18 cellular contexts compared by ENCODE assay signal in genomic region chr10:124878457-124878739, GRCh38.
"Had no signal": no experiment of that assay in that cellular context is flagged by ENCODE, and none has a peak within 500 bp of the region (broad histone marks: within the 10 kb centered on the region; RNA-seq: fewer than 3 reads in every experiment).

No MANE protein-coding gene starts in this region.

- H3K27me3 ChIP-seq: left lung, tibial artery, uterus had no signal

- H3K4me1 Mint-ChIP-seq: activated CD4-positive, alpha-beta T cell treated with anti-CD3 and anti-CD28 coated beads for 36 hours; activated naive CD8-positive, alpha-beta T cell treated with anti-CD3 and anti-CD28 coated beads, Interleukin-2, amount 10 ng/mL, durations not matched to agents 7 days and 5 days; activated T-helper 17 cell treated with anti-CD3 and anti-CD28 coated beads, Interleukin-2, amount 50 U/mL, for 72 hours had no signal

- H3K4me3 ChIP-seq: left lung, tibial artery, uterus had no signal

- DNase-seq: activated CD4-positive, alpha-beta memory T cell treated with anti-CD3 and anti-CD28 coated beads for 36 hours; activated CD4-positive, alpha-beta T cell treated with anti-CD3 and anti-CD28 coated beads for 36 hours; activated naive CD4-positive, alpha-beta T cell treated with Interleukin-2 at 50 U/mL for 16 hours; activated naive CD8-positive, alpha-beta T cell treated with anti-CD3 and anti-CD28 coated beads, Interleukin-2, amount 10 ng/mL, durations not matched to agents 7 days and 5 days; activated T-cell treated with anti-CD3 and anti-CD28 coated beads for 4 hours; amygdala; effector memory CD8-positive, alpha-beta T cell; left lung; mesenchymal stem cell; nucleus accumbens; retina; stimulated activated CD4-positive, alpha-beta T cell treated with anti-CD3 and anti-CD28 coated beads, Interleukin-2, amount 100 ng/mL, for 24 hours; stimulated activated naive CD4-positive, alpha-beta T cell treated with Interleukin-2 at 50 U/mL for 16 hours; T-helper 2 cell; tibial artery; uterus had no signal

- H3K9me3 ChIP-seq: uterus had no signal

- H3K9me3 Mint-ChIP-seq: activated naive CD8-positive, alpha-beta T cell treated with anti-CD3 and anti-CD28 coated beads, Interleukin-2, amount 10 ng/mL, durations not matched to agents 7 days and 5 days; effector memory CD8-positive, alpha-beta T cell; natural killer cell treated with Interleukin-12 subunit alpha and Interleukin-12 subunit beta and Interleukin-15 and Interleukin-18, amount 100 ng/mL, for 72 hours had no signal

- ATAC-seq: activated CD4-positive, alpha-beta T cell treated with anti-CD3 and anti-CD28 coated beads for 36 hours; activated T-helper 17 cell treated with anti-CD3 and anti-CD28 coated beads, Interleukin-2, amount 50 U/mL, for 72 hours; effector memory CD8-positive, alpha-beta T cell; left lung; natural killer cell treated with Interleukin-12 subunit alpha and Interleukin-12 subunit beta and Interleukin-15 and Interleukin-18, amount 100 ng/mL, for 72 hours had no signal

- H3K4me3 Mint-ChIP-seq: activated CD4-positive, alpha-beta memory T cell treated with anti-CD3 and anti-CD28 coated beads for 36 hours; activated CD4-positive, alpha-beta T cell treated with anti-CD3 and anti-CD28 coated beads for 36 hours; activated naive CD8-positive, alpha-beta T cell treated with anti-CD3 and anti-CD28 coated beads, Interleukin-2, amount 10 ng/mL, durations not matched to agents 7 days and 5 days; activated T-helper 17 cell treated with anti-CD3 and anti-CD28 coated beads, Interleukin-2, amount 50 U/mL, for 72 hours; effector memory CD8-positive, alpha-beta T cell; natural killer cell treated with Interleukin-12 subunit alpha and Interleukin-12 subunit beta and Interleukin-15 and Interleukin-18, amount 100 ng/mL, for 72 hours had no signal

- H3K4me1 ChIP-seq: left lung, tibial artery, uterus had no signal

- H3K27ac Mint-ChIP-seq: activated CD4-positive, alpha-beta memory T cell treated with anti-CD3 and anti-CD28 coated beads for 36 hours; activated CD4-positive, alpha-beta T cell treated with anti-CD3 and anti-CD28 coated beads for 36 hours; activated naive CD8-positive, alpha-beta T cell treated with anti-CD3 and anti-CD28 coated beads, Interleukin-2, amount 10 ng/mL, durations not matched to agents 7 days and 5 days; activated T-helper 17 cell treated with anti-CD3 and anti-CD28 coated beads, Interleukin-2, amount 50 U/mL, for 72 hours; effector memory CD8-positive, alpha-beta T cell; natural killer cell treated with Interleukin-12 subunit alpha and Interleukin-12 subunit beta and Interleukin-15 and Interleukin-18, amount 100 ng/mL, for 72 hours had no signal

- H3K36me3 Mint-ChIP-seq: activated CD4-positive, alpha-beta memory T cell treated with anti-CD3 and anti-CD28 coated beads for 36 hours; activated naive CD8-positive, alpha-beta T cell treated with anti-CD3 and anti-CD28 coated beads, Interleukin-2, amount 10 ng/mL, durations not matched to agents 7 days and 5 days; natural killer cell treated with Interleukin-12 subunit alpha and Interleukin-12 subunit beta and Interleukin-15 and Interleukin-18, amount 100 ng/mL, for 72 hours had no signal

- H3K27ac ChIP-seq: left lung, tibial artery, uterus had no signal

- H3K36me3 ChIP-seq: left lung, tibial artery, uterus had no signal
